Comparison of ENCODE assay signal across 8 cellular contexts in the genomic region with DNA sequence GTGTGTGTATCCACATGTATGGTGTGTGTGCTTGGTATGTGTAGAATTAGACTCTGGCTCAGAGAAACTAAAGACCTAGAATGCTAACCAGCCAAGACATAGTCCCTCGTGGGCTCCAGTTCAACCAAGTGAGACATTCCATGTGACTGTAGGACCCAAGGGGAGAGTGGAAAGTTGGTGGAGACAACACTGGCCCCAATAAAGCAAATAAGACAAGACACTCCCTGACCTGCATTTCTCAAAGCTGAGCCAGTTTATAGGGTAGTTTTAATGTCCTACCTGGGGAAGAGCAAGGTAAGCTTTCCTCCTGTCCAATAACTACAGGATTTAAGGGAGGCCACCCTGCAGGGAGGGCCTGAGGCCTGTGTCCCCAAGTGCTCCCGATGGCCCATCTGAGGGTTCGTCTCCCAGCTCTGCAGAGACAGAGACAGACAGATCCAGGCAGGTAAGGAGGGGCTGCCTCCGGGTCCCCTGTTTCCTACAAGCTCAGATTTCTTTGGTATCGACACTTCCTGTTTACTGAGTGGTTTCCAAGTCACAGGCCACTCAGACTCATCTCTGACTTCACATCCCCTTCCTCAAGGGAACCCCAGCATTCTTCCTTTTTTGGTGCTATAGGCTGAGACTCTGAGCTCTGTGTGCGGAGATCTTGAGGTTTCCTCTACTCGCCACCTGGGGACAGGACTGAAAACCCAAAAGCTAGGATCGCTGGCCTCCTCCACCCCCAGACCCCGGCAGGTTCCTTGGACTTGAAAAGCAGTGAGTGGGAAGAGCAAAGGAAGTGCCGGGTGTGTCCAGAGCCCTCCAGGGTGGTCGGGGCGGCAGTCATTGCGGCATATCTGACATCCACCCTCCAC. TPM values are rescaled to one million over a fixed set of nuclear protein-coding genes. Genes with fewer than 3 reads are reported as not detected.
A peak's percentile ranks its signal among the peaks of the same experiment; 100 is the strongest.
DNase-seq lines count a peak whose midpoint lies in the region; ATAC-seq and TF ChIP-seq lines count a peak whose summit lies in the region.

No MANE protein-coding gene starts in this region.

- H3K9ac ChIP-seq in iPS-20b (ENCODE audit: low read depth, low read length), result peak overlapping the region; percentile 21; the same call in 1 of the 2 replicates

- no peak for TF ChIP-seq CTCF in CD8-positive, alpha-beta T cell (IDR thresholded peaks at IDR 0.05)

- peaks cover 23% of the 10 kb centered on the region for H3K36me3 Mint-ChIP-seq in CD8-positive, alpha-beta T cell
- peaks cover 56% of the 10 kb centered on the region for H3K36me3 Mint-ChIP-seq in activated T-cell treated with anti-CD3 and anti-CD28 coated beads, Interleukin-2, amount 50 U/mL, for 24 hours (ENCODE audit: low read depth)

- CTCF ChIA-PET in CD8-positive, alpha-beta T cell (lab: Charles Lee), result interaction anchor here (0.8 to 1.9 kb wide), 5 partner anchors 12 to 142 kb away, joined by 3 to 6 read pairs (median 3); no protein-coding TSS in a partner anchor

- H3K4me3 ChIP-seq in CD8-positive, alpha-beta T cell (ENCODE audit: low read depth, low read length), result peak overlapping the region; percentile 58
- no peak overlapping the region for H3K4me3 ChIP-seq in iPS-20b (ENCODE audit: low read length)

- H3K27ac ChIP-seq in CD8-positive, alpha-beta T cell (ENCODE audit: low read depth, low read length), result peak overlapping the region; percentile 92
- no peak overlapping the region for H3K27ac ChIP-seq in iPS-20b (ENCODE audit: low read length)

- peak; percentile 69 for ATAC-seq in CD8-positive, alpha-beta T cell
- ATAC-seq in GM19468 (IDR thresholded peaks at IDR 0.05; ENCODE audit: extremely low read depth, unreplicated experiment) (peak; percentile 14), HG03565 (IDR thresholded peaks at IDR 0.05; ENCODE audit: unreplicated experiment) (peak; percentile 38)
- peak; percentile 83 for ATAC-seq in stimulated activated naive CD8-positive, alpha-beta T cell treated with anti-CD3 and anti-CD28 coated beads, Interleukin-15, amount 100 ng/mL, for 72 hours

- H3K4me1 Mint-ChIP-seq in CD8-positive, alpha-beta T cell (ENCODE audit: low read depth), result peaks cover 84% of the 10 kb centered on the region
- peaks cover 81% of the 10 kb centered on the region for H3K4me1 Mint-ChIP-seq in activated T-cell treated with anti-CD3 and anti-CD28 coated beads, Interleukin-2, amount 50 U/mL, for 24 hours (ENCODE audit: low read depth)
- H3K4me1 Mint-ChIP-seq in stimulated activated naive CD8-positive, alpha-beta T cell treated with anti-CD3 and anti-CD28 coated beads, Interleukin-15, amount 100 ng/mL, for 72 hours, result peaks cover 67% of the 10 kb centered on the region

- H3K4me3 Mint-ChIP-seq in CD8-positive, alpha-beta T cell, result peak overlapping the region; percentile 86
- peak overlapping the region; percentile 90 for H3K4me3 Mint-ChIP-seq in activated T-cell treated with anti-CD3 and anti-CD28 coated beads, Interleukin-2, amount 50 U/mL, for 24 hours
- H3K4me3 Mint-ChIP-seq in stimulated activated naive CD8-positive, alpha-beta T cell treated with anti-CD3 and anti-CD28 coated beads, Interleukin-15, amount 100 ng/mL, for 72 hours, result peak overlapping the region; percentile 91 to 92

- peaks cover 65% of the 10 kb centered on the region for H3K4me1 ChIP-seq in CD8-positive, alpha-beta T cell (ENCODE audit: insufficient read depth, low read length)
- H3K4me1 ChIP-seq in iPS-20b (ENCODE audit: insufficient read depth, low read length), result no peaks in the 10 kb centered on the region

- H3K9me3 ChIP-seq in CD8-positive, alpha-beta T cell (ENCODE audit: low read length), result no peaks in the 10 kb centered on the region
- H3K9me3 ChIP-seq in iPS-20b (ENCODE audit: insufficient read depth, low read depth, low read length), result no peaks in the 10 kb centered on the region

- peak in 6 of 7 experiments; percentile 43 to 80 (median 64) for DNase-seq in CD8-positive, alpha-beta T cell
- DNase-seq in activated T-cell treated with anti-CD3 and anti-CD28 coated beads, Interleukin-2, amount 50 U/mL, for 24 hours, result peak; percentile 70
- DNase-seq in stimulated activated naive CD8-positive, alpha-beta T cell treated with anti-CD3 and anti-CD28 coated beads, Interleukin-15, amount 100 ng/mL, for 72 hours, result peak in 1 of 2 donors; percentile 83
- DNase-seq in SW480 (ENCODE audit: low spot score), result no peak
- no peak for DNase-seq in COLO829 (ENCODE audit: low spot score)

- POLR2A ChIA-PET in CD8-positive, alpha-beta T cell (lab: Charles Lee), result interaction anchor here (0.9 to 1.8 kb wide), 5 partner anchors 10 to 1047 kb away, joined by 4 to 6 read pairs (median 4); a partner anchor contains a TSS

- H3K9me3 Mint-ChIP-seq in CD8-positive, alpha-beta T cell, result no peaks in the 10 kb centered on the region
- no peaks in the 10 kb centered on the region for H3K9me3 Mint-ChIP-seq in activated T-cell treated with anti-CD3 and anti-CD28 coated beads, Interleukin-2, amount 50 U/mL, for 24 hours
- no peaks in the 10 kb centered on the region for H3K9me3 Mint-ChIP-seq in stimulated activated naive CD8-positive, alpha-beta T cell treated with anti-CD3 and anti-CD28 coated beads, Interleukin-15, amount 100 ng/mL, for 72 hours

- H3K27ac Mint-ChIP-seq in CD8-positive, alpha-beta T cell, result peak overlapping the region; percentile 100
- H3K27ac Mint-ChIP-seq in activated T-cell treated with anti-CD3 and anti-CD28 coated beads, Interleukin-2, amount 50 U/mL, for 24 hours, result peak overlapping the region; percentile 99
- H3K27ac Mint-ChIP-seq in stimulated activated naive CD8-positive, alpha-beta T cell treated with anti-CD3 and anti-CD28 coated beads, Interleukin-15, amount 100 ng/mL, for 72 hours, result peak overlapping the region; percentile 97 to 99

- peaks cover 3% of the 10 kb centered on the region for H3K36me3 ChIP-seq in CD8-positive, alpha-beta T cell (ENCODE audit: insufficient read depth, low read length)
- peaks cover 5% of the 10 kb centered on the region; the same call in 1 of the 2 replicates for H3K36me3 ChIP-seq in iPS-20b (ENCODE audit: insufficient read depth, low read depth, low read length)

- no peaks in the 10 kb centered on the region for H3K27me3 ChIP-seq in CD8-positive, alpha-beta T cell (ENCODE audit: insufficient read depth, low read length)
- H3K27me3 ChIP-seq in iPS-20b (ENCODE audit: insufficient read depth, low read length), result no peaks in the 10 kb centered on the region

- no peaks in the 10 kb centered on the region for H3K27me3 Mint-ChIP-seq in CD8-positive, alpha-beta T cell (ENCODE audit: low read depth)
- H3K27me3 Mint-ChIP-seq in activated T-cell treated with anti-CD3 and anti-CD28 coated beads, Interleukin-2, amount 50 U/mL, for 24 hours, result no peaks in the 10 kb centered on the region
- H3K27me3 Mint-ChIP-seq in stimulated activated naive CD8-positive, alpha-beta T cell treated with anti-CD3 and anti-CD28 coated beads, Interleukin-15, amount 100 ng/mL, for 72 hours, result no peaks in the 10 kb centered on the region

- intact Hi-C loops in CD8-positive, alpha-beta T cell (cut with DNase I, micrococcal nuclease), result loop anchor here (5.0 kb wide), 2 partner anchors 313 to 1017 kb away; a partner anchor contains a TSS

RNA-seq across cellular contexts. Expression of a gene that starts 9.3 kb away (rescaled TPM):
- 10 to 100 TPM; 21.0 to 21.5 TPM for total RNA-seq in CD8-positive, alpha-beta T cell

Comparison
In these comparisons a context has a peak if more than half of its experiments do, and no peak if none do; other contexts are left out.
1. ATAC-seq: peak in every context shown above with its lines; median percentile 83 in stimulated activated naive CD8-positive, alpha-beta T cell treated with anti-CD3 and anti-CD28 coated beads, Interleukin-15, amount 100 ng/mL, for 72 hours; 69 in CD8-positive, alpha-beta T cell; 38 in HG03565; 14 in GM19468.
2. DNase-seq: peak in CD8-positive, alpha-beta T cell (6 of 7) and activated T-cell treated with anti-CD3 and anti-CD28 coated beads, Interleukin-2, amount 50 U/mL, for 24 hours (single experiment); none in SW480 (single experiment) and COLO829 (single experiment).
3. Peak in every context shown above with its lines, with median percentiles within 50 percentile points of each other: H3K27ac Mint-ChIP-seq and H3K4me3 Mint-ChIP-seq.